Comparison of ENCODE assay signal across 21 cellular contexts in genomic region chr2:54411801-54412354, GRCh38. TPM values are rescaled to one million over a fixed set of nuclear protein-coding genes. Genes with fewer than 3 reads are reported as not detected.
DNase-seq lines count a peak whose midpoint lies in the region; ATAC-seq and TF ChIP-seq lines count a peak whose summit lies in the region.
"Had no signal": no experiment of that assay in that cellular context is flagged by ENCODE, and none has a peak within 500 bp of the region (broad histone marks: within the 10 kb centered on the region; RNA-seq: fewer than 3 reads in every experiment).

No MANE protein-coding gene starts in this region.

- no peak overlapping the region for H3K27ac ChIP-seq in mesenchymal stem cell (ENCODE audit: low read length, poor library complexity, severe bottlenecking)

- peak overlapping the region in 1 of 2 experiments; percentile 14 for H3K18ac ChIP-seq in mesenchymal stem cell (ENCODE audit: low read depth in 1 of 2, low read length in 2 of 2)

- DNase-seq in Calu3 (peak; percentile 2), HuH-7 (ENCODE audit: low spot score) (peak; percentile 21), brain pericyte (ENCODE audit: low read depth, low spot score) (peak; percentile 82), mesenchymal stem cell (no peak), NCI-H1436 (lab: John Stamatoyannopoulos, UW) (no peak)
- no peak for DNase-seq in NK-92 treated with Interleukin-12 subunit alpha and Interleukin-12 subunit beta, amount 100 ng/mL, for 24 hours (lab: John Stamatoyannopoulos, UW)
- no peak for DNase-seq in activated CD4-positive, alpha-beta T cell treated with anti-CD3 and anti-CD28 coated beads, Interleukin-2, amount 50 U/mL, for 1 hour
- DNase-seq: BE2C; CD4-positive, CD25-positive, alpha-beta regulatory T cell; COR-L47; GF-D8; GOT3; MM.1S; NCI-H1092; NCI-H1694; NCI-H2081 treated with DMSO at 0.1 percent for 48 hours; NCI-H2227 treated with DMSO at 0.1 percent for 48 hours; NCI-H510A treated with DMSO at 0.1 percent for 48 hours; NCI-H82 had no signal

- peak overlapping the region; percentile 62 for H4K8ac ChIP-seq in mesenchymal stem cell (ENCODE audit: low read length)

- H2AFZ ChIP-seq in mesenchymal stem cell (ENCODE audit: low read depth, low read length): no peak overlapping the region

- no peak overlapping the region for H2AK5ac ChIP-seq in mesenchymal stem cell (ENCODE audit: low read length, severe bottlenecking)

- no peak overlapping the region for H2BK15ac ChIP-seq in mesenchymal stem cell (ENCODE audit: low read depth, poor library complexity, severe bottlenecking)

- no peaks in the 10 kb centered on the region for H3K36me3 ChIP-seq in mesenchymal stem cell (ENCODE audit: control insufficient read depth in 1 of 2, insufficient read depth in 2 of 2, low read depth in 1 of 2, low read length in 2 of 2)
- H3K36me3 ChIP-seq: BE2C had no signal

- ATAC-seq in GM18873 (IDR thresholded peaks at IDR 0.05; ENCODE audit: low FRiP score, unreplicated experiment): no peak

- H3K4me3 ChIP-seq in mesenchymal stem cell (ENCODE audit: insufficient read depth in 1 of 2, low read depth in 1 of 2, low read length in 2 of 2): no peak overlapping the region

- H2BK5ac ChIP-seq in mesenchymal stem cell (ENCODE audit: low read depth, low read length, poor library complexity, severe bottlenecking): no peak overlapping the region

- no peak overlapping the region for H2BK120ac ChIP-seq in mesenchymal stem cell (ENCODE audit: low read depth, low read length)

- no peak for TF ChIP-seq CTCF in Calu3 (IDR thresholded peaks at IDR 0.05; ENCODE audit: unreplicated experiment)

- no TSS peak for BruUV-seq in Calu3 (replicated peaks; lab: Mats Ljungman, UMichigan)

- peaks cover 37% of the 10 kb centered on the region for H3K4me1 Mint-ChIP-seq in Calu3 (ENCODE audit: low read depth, unreplicated experiment)
- H3K4me1 Mint-ChIP-seq: CD4-positive, CD25-positive, alpha-beta regulatory T cell; IgD-negative memory B cell had no signal

- no peaks in the 10 kb centered on the region for H3K79me1 ChIP-seq in mesenchymal stem cell (replicated peaks; ENCODE audit: low read length, poor library complexity, severe bottlenecking)

- no peaks in the 10 kb centered on the region for H3K4me1 ChIP-seq in mesenchymal stem cell (ENCODE audit: control insufficient read depth, insufficient read depth, low read depth, low read length)

- H3K4me2 ChIP-seq in mesenchymal stem cell (ENCODE audit: low read length, poor library complexity, severe bottlenecking): no peak overlapping the region

- H3K4me3 Mint-ChIP-seq in Calu3 (ENCODE audit: low read depth, unreplicated experiment): no peak overlapping the region
- H3K4me3 Mint-ChIP-seq: CD4-positive, CD25-positive, alpha-beta regulatory T cell had no signal

- H3K9ac ChIP-seq in mesenchymal stem cell (ENCODE audit: low read length): no peak overlapping the region

- H2BK12ac ChIP-seq in mesenchymal stem cell (ENCODE audit: low read length in 2 of 2): no peak overlapping the region

- intact Hi-C loops in Calu3 (cut with micrococcal nuclease; ENCODE audit: unreplicated experiment): no loop called here

- no peak overlapping the region for H3K23ac ChIP-seq in mesenchymal stem cell (ENCODE audit: low read length in 2 of 2)

- H4K91ac ChIP-seq in mesenchymal stem cell (ENCODE audit: low read length): no peak overlapping the region

- no peaks in the 10 kb centered on the region for H3K9me3 Mint-ChIP-seq in Calu3 (ENCODE audit: low read depth, unreplicated experiment)
- H3K9me3 Mint-ChIP-seq: IgD-negative memory B cell had no signal

- H3K4ac ChIP-seq in mesenchymal stem cell (ENCODE audit: low read depth in 1 of 2, low read length in 2 of 2): no peak overlapping the region

- no peaks in the 10 kb centered on the region for H3K27me3 ChIP-seq in mesenchymal stem cell (ENCODE audit: control insufficient read depth in 1 of 2, insufficient read depth in 1 of 2, low read length in 2 of 2)
- H3K27me3 ChIP-seq: BE2C had no signal

- H3K9me3 ChIP-seq in mesenchymal stem cell (ENCODE audit: control insufficient read depth, low read length): no peaks in the 10 kb centered on the region
- H3K9me3 ChIP-seq: BE2C had no signal

- H3K27ac Mint-ChIP-seq in Calu3 (ENCODE audit: unreplicated experiment): no peak overlapping the region
- H3K27ac Mint-ChIP-seq: CD4-positive, CD25-positive, alpha-beta regulatory T cell had no signal

- H3K14ac ChIP-seq in mesenchymal stem cell (ENCODE audit: low read length in 2 of 2): no peak overlapping the region

- CTCF ChIA-PET in Calu3 (lab: Charles Lee): no interaction called here

- peaks cover 5% of the 10 kb centered on the region for H3K36me3 Mint-ChIP-seq in Calu3 (ENCODE audit: insufficient read depth, unreplicated experiment)
- H3K36me3 Mint-ChIP-seq: CD4-positive, CD25-positive, alpha-beta regulatory T cell; IgD-negative memory B cell had no signal

- 78% methylated on average over 5 of the region's 5 CpGs for WGBS in mesenchymal stem cell

- H3K27me3 Mint-ChIP-seq in Calu3 (ENCODE audit: unreplicated experiment): peaks cover 9% of the 10 kb centered on the region

RNA-seq across cellular contexts. Expression of gene SPTBN1, which starts 44.2 kb away (rescaled TPM):
- total RNA-seq in Calu3 (2022): 611 and 687 TPM in 2 replicates
- 97.4 TPM for polyA plus RNA-seq in mesenchymal stem cell (2013, experiment 1 of 2)
- 89.2 TPM for polyA plus RNA-seq in mesenchymal stem cell (2013, experiment 2 of 2)

Comparison
In these comparisons a context has a peak if more than half of its experiments do, and no peak if none do; other contexts are left out.
1. DNase-seq: peak in Calu3 (single experiment), HuH-7 (single experiment) and brain pericyte (single experiment); none in mesenchymal stem cell (single experiment), NK-92 treated with Interleukin-12 subunit alpha and Interleukin-12 subunit beta, amount 100 ng/mL, for 24 hours (single experiment), NCI-H1436 (single experiment) and activated CD4-positive, alpha-beta T cell treated with anti-CD3 and anti-CD28 coated beads, Interleukin-2, amount 50 U/mL, for 1 hour (single experiment).